Comparison of ENCODE assay signal across 16 cellular contexts in the genomic region with DNA sequence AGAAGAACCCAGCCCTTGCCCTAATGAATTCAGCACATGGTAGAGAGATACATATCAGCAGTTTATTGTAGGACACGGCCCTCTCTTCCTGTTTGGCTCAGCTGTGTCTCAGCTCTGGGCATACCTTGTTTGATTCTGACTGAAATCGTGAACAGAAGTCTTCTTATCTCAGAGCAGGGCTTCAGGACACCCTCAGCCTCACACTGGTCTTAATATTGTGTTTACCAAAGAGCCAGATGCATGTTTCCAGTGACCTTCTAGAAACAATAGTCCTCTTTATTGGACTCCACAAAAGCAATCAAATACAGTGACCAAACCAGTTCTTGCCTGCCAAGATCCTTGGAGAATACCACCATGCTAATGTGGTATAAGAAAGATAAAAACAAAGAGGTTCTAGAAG. TPM values are rescaled to one million over a fixed set of nuclear protein-coding genes. Genes with fewer than 3 reads are reported as not detected.
A peak's percentile ranks its signal among the peaks of the same experiment; 100 is the strongest.
DNase-seq lines count a peak whose midpoint lies in the region; ATAC-seq, FAIRE-seq and TF ChIP-seq lines count a peak whose summit lies in the region.
"Had no signal": no experiment of that assay in that cellular context is flagged by ENCODE, and none has a peak within 500 bp of the region (broad histone marks: within the 10 kb centered on the region; RNA-seq: fewer than 3 reads in every experiment).

No MANE protein-coding gene starts in this region.

- no peaks in the 10 kb centered on the region for H3K9me3 ChIP-seq in lower lobe of right lung
- H3K9me3 ChIP-seq: SJCRH30 had no signal

- peak; percentile 80 for DNase-seq in HT-29 (ENCODE audit: low spot score)
- no peak for DNase-seq in bronchial epithelial cell (ENCODE audit: low read depth)
- DNase-seq in lower lobe of right lung: no peak
- peak; percentile 17 for DNase-seq in sciatic nerve (ENCODE audit: low spot score)
- DNase-seq in ureter (ENCODE audit: low spot score): no peak
- no peak for DNase-seq in activated naive CD4-positive, alpha-beta T cell treated with anti-CD3 and anti-CD28 coated beads, Interleukin-2, amount 10 ng/mL, durations not matched to agents 7 days and 5 days
- DNase-seq: ACHN; CD4-positive, alpha-beta memory T cell; Kasumi-1; NCI-H187 treated with DMSO at 0.1 percent for 48 hours; SJCRH30 had no signal

- H3K27ac Mint-ChIP-seq in activated naive CD4-positive, alpha-beta T cell treated with anti-CD3 and anti-CD28 coated beads, Interleukin-2, amount 10 ng/mL, durations not matched to agents 7 days and 5 days: no peak overlapping the region
- H3K27ac Mint-ChIP-seq: B cell; CD4-positive, alpha-beta memory T cell had no signal

- no peaks in the 10 kb centered on the region for H3K36me3 Mint-ChIP-seq in activated naive CD4-positive, alpha-beta T cell treated with anti-CD3 and anti-CD28 coated beads, Interleukin-2, amount 10 ng/mL, durations not matched to agents 7 days and 5 days
- H3K36me3 Mint-ChIP-seq: CD4-positive, alpha-beta memory T cell had no signal

- ATAC-seq in lower lobe of right lung: no peak
- peak; percentile 57 for ATAC-seq in sciatic nerve
- ATAC-seq in SK-N-SH treated with all-trans-retinoic acid at 6 μM for 48 hours: no peak
- no peak for ATAC-seq in HG02623 (IDR thresholded peaks at IDR 0.05; ENCODE audit: unreplicated experiment)

- no peaks in the 10 kb centered on the region for H3K9me3 Mint-ChIP-seq in activated naive CD4-positive, alpha-beta T cell treated with anti-CD3 and anti-CD28 coated beads, Interleukin-2, amount 10 ng/mL, durations not matched to agents 7 days and 5 days
- H3K9me3 Mint-ChIP-seq: CD4-positive, alpha-beta memory T cell had no signal

- peaks cover 7% of the 10 kb centered on the region for H3K4me1 ChIP-seq in lower lobe of right lung

- H3K4me3 ChIP-seq in bronchial epithelial cell (ENCODE audit: low read depth, low read length) (no peak overlapping the region), lower lobe of right lung (no peak overlapping the region)
- H3K4me3 ChIP-seq: SJCRH30 had no signal

- H3K4me1 Mint-ChIP-seq in activated naive CD4-positive, alpha-beta T cell treated with anti-CD3 and anti-CD28 coated beads, Interleukin-2, amount 10 ng/mL, durations not matched to agents 7 days and 5 days: no peaks in the 10 kb centered on the region
- H3K4me1 Mint-ChIP-seq: B cell had no signal

- H3K27me3 Mint-ChIP-seq in activated naive CD4-positive, alpha-beta T cell treated with anti-CD3 and anti-CD28 coated beads, Interleukin-2, amount 10 ng/mL, durations not matched to agents 7 days and 5 days: peaks cover 22% of the 10 kb centered on the region

- no peak overlapping the region for H3K4me3 Mint-ChIP-seq in activated naive CD4-positive, alpha-beta T cell treated with anti-CD3 and anti-CD28 coated beads, Interleukin-2, amount 10 ng/mL, durations not matched to agents 7 days and 5 days
- H3K4me3 Mint-ChIP-seq: B cell; CD4-positive, alpha-beta memory T cell had no signal

- CTCF ChIA-PET in activated naive CD4-positive, alpha-beta T cell treated with anti-CD3 and anti-CD28 coated beads, Interleukin-2, amount 10 ng/mL, durations not matched to agents 7 days and 5 days (lab: Charles Lee): no interaction called here

- H3K36me3 ChIP-seq in bronchial epithelial cell (ENCODE audit: control insufficient read depth, insufficient read depth, low read length): no peaks in the 10 kb centered on the region
- H3K36me3 ChIP-seq in lower lobe of right lung: no peaks in the 10 kb centered on the region
- H3K36me3 ChIP-seq: SJCRH30 had no signal

- H3K27me3 ChIP-seq in bronchial epithelial cell (ENCODE audit: control insufficient read depth, insufficient read depth, low read length): no peaks in the 10 kb centered on the region
- H3K27me3 ChIP-seq in lower lobe of right lung (ENCODE audit: low read depth): no peaks in the 10 kb centered on the region
- H3K27me3 ChIP-seq: SJCRH30 had no signal

- H3K27ac ChIP-seq in lower lobe of right lung: peak overlapping the region; percentile 31
- H3K27ac ChIP-seq: RWPE1, SJCRH30 had no signal

- intact Hi-C loops in lower lobe of right lung (cut with DNase I) (no loop called here), sciatic nerve (cut with DNase I) (no loop called here)

- peak; percentile 62 for FAIRE-seq in bronchial epithelial cell (lab: Jason Lieb, UNC)
- FAIRE-seq: H54 had no signal

- TF ChIP-seq CTCF in bronchial epithelial cell (IDR thresholded peaks at IDR 0.05; ENCODE audit: insufficient read depth, low read length, severe bottlenecking): no peak
- no peak for TF ChIP-seq CTCF in lower lobe of right lung (IDR thresholded peaks at IDR 0.05)

TF ChIP-seq in SK-N-SH treated with all-trans-retinoic acid at 6 μM for 48 hours, 23 proteins besides CTCF, POLR2A, EP300 and RAD21:
- TF ChIP-seq SNAI2 (CRISPR knock-in tag; IDR thresholded peaks at IDR 0.05) (no peak), ZFP3 (CRISPR knock-in tag; IDR thresholded peaks at IDR 0.05) (no peak), OSR1 (CRISPR knock-in tag; IDR thresholded peaks at IDR 0.05) (no peak), ZNF70 (CRISPR knock-in tag; IDR thresholded peaks at IDR 0.05) (no peak), ISL1 (CRISPR knock-in tag; IDR thresholded peaks at IDR 0.05) (no peak), ZNF565 (CRISPR knock-in tag; conservative IDR thresholded peaks at IDR 0.05; ENCODE audit: low read depth) (no peak), ESRRG (CRISPR knock-in tag; IDR thresholded peaks at IDR 0.05) (no peak), RARB (CRISPR knock-in tag; IDR thresholded peaks at IDR 0.05) (no peak), BACH2 (CRISPR knock-in tag; IDR thresholded peaks at IDR 0.05; ENCODE audit: borderline replicate concordance) (no peak), TCF4 (CRISPR knock-in tag; IDR thresholded peaks at IDR 0.05; ENCODE audit: borderline replicate concordance) (no peak), PATZ1 (CRISPR knock-in tag; IDR thresholded peaks at IDR 0.05; ENCODE audit: borderline replicate concordance) (no peak), PPARA (CRISPR knock-in tag; IDR thresholded peaks at IDR 0.05; ENCODE audit: borderline replicate concordance) (no peak), ZFP30 (CRISPR knock-in tag; IDR thresholded peaks at IDR 0.05) (no peak)
- TF ChIP-seq, protein P1, sequence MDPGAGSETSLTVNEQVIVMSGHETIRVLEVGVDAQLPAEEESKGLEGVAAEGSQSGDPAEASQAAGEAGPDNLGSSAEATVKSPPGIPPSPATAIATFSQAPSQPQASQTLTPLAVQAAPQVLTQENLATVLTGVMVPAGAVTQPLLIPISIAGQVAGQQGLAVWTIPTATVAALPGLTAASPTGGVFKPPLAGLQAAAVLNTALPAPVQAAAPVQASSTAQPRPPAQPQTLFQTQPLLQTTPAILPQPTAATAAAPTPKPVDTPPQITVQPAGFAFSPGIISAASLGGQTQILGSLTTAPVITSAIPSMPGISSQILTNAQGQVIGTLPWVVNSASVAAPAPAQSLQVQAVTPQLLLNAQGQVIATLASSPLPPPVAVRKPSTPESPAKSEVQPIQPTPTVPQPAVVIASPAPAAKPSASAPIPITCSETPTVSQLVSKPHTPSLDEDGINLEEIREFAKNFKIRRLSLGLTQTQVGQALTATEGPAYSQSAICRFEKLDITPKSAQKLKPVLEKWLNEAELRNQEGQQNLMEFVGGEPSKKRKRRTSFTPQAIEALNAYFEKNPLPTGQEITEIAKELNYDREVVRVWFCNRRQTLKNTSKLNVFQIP (CRISPR knock-in tag; IDR thresholded peaks at IDR 0.05; ENCODE audit: borderline replicate concordance, low read depth): no peak
- TF ChIP-seq, protein P2, sequence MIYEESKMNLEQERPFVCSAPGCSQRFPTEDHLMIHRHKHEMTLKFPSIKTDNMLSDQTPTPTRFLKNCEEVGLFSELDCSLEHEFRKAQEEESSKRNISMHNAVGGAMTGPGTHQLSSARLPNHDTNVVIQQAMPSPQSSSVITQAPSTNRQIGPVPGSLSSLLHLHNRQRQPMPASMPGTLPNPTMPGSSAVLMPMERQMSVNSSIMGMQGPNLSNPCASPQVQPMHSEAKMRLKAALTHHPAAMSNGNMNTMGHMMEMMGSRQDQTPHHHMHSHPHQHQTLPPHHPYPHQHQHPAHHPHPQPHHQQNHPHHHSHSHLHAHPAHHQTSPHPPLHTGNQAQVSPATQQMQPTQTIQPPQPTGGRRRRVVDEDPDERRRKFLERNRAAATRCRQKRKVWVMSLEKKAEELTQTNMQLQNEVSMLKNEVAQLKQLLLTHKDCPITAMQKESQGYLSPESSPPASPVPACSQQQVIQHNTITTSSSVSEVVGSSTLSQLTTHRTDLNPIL (CRISPR knock-in tag; IDR thresholded peaks at IDR 0.05; ENCODE audit: low read depth): no peak

RNA-seq across cellular contexts. Expression of gene FAM174B, which starts 54.7 kb away (rescaled TPM):
- total RNA-seq in HT-29 (2014; rRNA removed; shearing (Covaris generic)): 14.4 and 19.7 TPM in 2 replicates
- total RNA-seq in bronchial epithelial cell (0.53 and 4.6 TPM in 2 replicates), lower lobe of right lung (57.7 TPM), sciatic nerve (17.5 TPM), ureter (208 TPM)

Comparison
In these comparisons a context has a peak if more than half of its experiments do, and no peak if none do; other contexts are left out.
1. DNase-seq: peak in HT-29 (single experiment) and sciatic nerve (single experiment); none in bronchial epithelial cell (single experiment), lower lobe of right lung (single experiment), ureter (single experiment) and activated naive CD4-positive, alpha-beta T cell treated with anti-CD3 and anti-CD28 coated beads, Interleukin-2, amount 10 ng/mL, durations not matched to agents 7 days and 5 days (single experiment).